In the genomic region with DNA sequence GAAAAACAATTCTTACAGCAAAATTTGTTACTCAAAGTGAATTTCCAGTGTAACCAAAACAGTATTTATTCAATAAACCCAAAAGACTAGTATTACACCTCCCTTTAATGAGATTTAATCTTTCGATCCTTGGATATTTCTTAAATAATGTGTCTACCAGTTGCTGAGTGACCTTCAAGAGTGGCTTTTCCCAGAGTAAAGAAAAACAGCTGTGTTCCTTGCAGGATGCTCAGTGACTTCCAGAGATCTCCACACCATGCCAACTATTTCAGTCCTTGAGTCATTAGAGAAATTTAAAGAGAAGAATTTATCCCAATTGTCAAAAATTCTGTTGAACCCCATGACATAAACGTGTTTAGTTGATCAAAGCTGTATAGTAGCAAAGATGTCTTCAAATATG, we compare ENCODE assay signal across 23 cellular contexts.
"Had no signal": no experiment of that assay in that cellular context is flagged by ENCODE, and none has a peak within 500 bp of the region (broad histone marks: within the 10 kb centered on the region; RNA-seq: fewer than 3 reads in every experiment).

No MANE protein-coding gene starts in this region.

- ATAC-seq: HepG2, Panc1, Right ventricle myocardium inferior had no signal

- H3K4me1 ChIP-seq: SJSA1 had no signal

- H3K4me3 ChIP-seq: MG63, SJSA1 had no signal

- DNase-seq: IMR-90, Karpas-422, KG1, MG63, NCI-H1092, NCI-H1436, NCI-H187, NCI-H2029, NCI-H2081 treated with DMSO at 0.1 percent for 48 hours, NCI-H2171, NCI-H226, NCI-H446, NCI-H510A, NCI-H524 treated with DMSO at 0.1 percent for 48 hours, NCI-H69, NCI-H774, SIG-M5 had no signal

- H3K27me3 ChIP-seq: MG63, SJSA1 had no signal

- H3K27ac ChIP-seq: RWPE1, SJSA1, SK-N-MC had no signal

- H3K36me3 ChIP-seq: MG63, SJSA1 had no signal

- FAIRE-seq: HepG2 had no signal

- H3K9me3 ChIP-seq: MG63, SJSA1 had no signal
